ENCODE assay signal across 26 cellular contexts in genomic region chr17:6589266-6589946, GRCh38. TPM values are rescaled to one million over a fixed set of nuclear protein-coding genes. Genes with fewer than 3 reads are reported as not detected.
"Had no signal": no experiment of that assay in that cellular context is flagged by ENCODE, and none has a peak within 500 bp of the region (broad histone marks: within the 10 kb centered on the region; RNA-seq: fewer than 3 reads in every experiment).

No MANE protein-coding gene starts in this region.

- H3K27ac ChIP-seq: breast epithelium, colonic mucosa, epithelial cell of prostate, left lung, lower lobe of right lung, neural progenitor cell, parathyroid adenoma, psoas muscle, suprapubic skin, tibial artery had no signal

- H3K79me2 ChIP-seq: parathyroid adenoma had no signal

- H2AFZ ChIP-seq: neural progenitor cell, parathyroid adenoma had no signal

- FAIRE-seq: endometrium had no signal

- ATAC-seq: activated CD4-positive, alpha-beta T cell treated with anti-CD3 and anti-CD28 coated beads for 36 hours; activated CD8-positive, alpha-beta memory T cell treated with anti-CD3 and anti-CD28 coated beads, Interleukin-2, amount 10 ng/mL, durations not matched to agents 7 days and 5 days; activated CD8-positive, alpha-beta T cell treated with anti-CD3 and anti-CD28 coated beads, Interleukin-2, amount 10 ng/mL, durations not matched to agents 7 days and 5 days; activated naive CD8-positive, alpha-beta T cell treated with anti-CD3 and anti-CD28 coated beads, Interleukin-2, amount 50 U/mL, for 24 hours; left lung; lower lobe of right lung; naive thymus-derived CD8-positive, alpha-beta T cell; psoas muscle had no signal

- H3K4me2 ChIP-seq: neural progenitor cell had no signal

- H3K27me3 ChIP-seq: breast epithelium, colonic mucosa, left lung, neural progenitor cell, suprapubic skin, tibial artery had no signal

- H3K9me3 ChIP-seq: breast epithelium, colonic mucosa, lower lobe of right lung, psoas muscle, suprapubic skin had no signal

- H3K4me1 ChIP-seq: breast epithelium, colonic mucosa, neural progenitor cell, parathyroid adenoma, psoas muscle, suprapubic skin, tibial artery had no signal

- H3K4me3 ChIP-seq: breast epithelium, colonic mucosa, left lung, lower lobe of right lung, neural progenitor cell, psoas muscle, suprapubic skin, tibial artery had no signal

- H3K9ac ChIP-seq: neural progenitor cell, parathyroid adenoma had no signal

- DNase-seq: activated CD4-positive, alpha-beta T cell treated with anti-CD3 and anti-CD28 coated beads for 36 hours; activated CD4-positive, CD25-positive, alpha-beta regulatory T cell; activated CD8-positive, alpha-beta memory T cell treated with anti-CD3 and anti-CD28 coated beads, Interleukin-2, amount 10 ng/mL, durations not matched to agents 7 days and 5 days; activated CD8-positive, alpha-beta T cell treated with anti-CD3 and anti-CD28 coated beads, Interleukin-2, amount 10 ng/mL, durations not matched to agents 7 days and 5 days; activated naive CD8-positive, alpha-beta T cell treated with anti-CD3 and anti-CD28 coated beads, Interleukin-2, amount 50 U/mL, for 24 hours; activated T-cell treated with anti-CD3 and anti-CD28 coated beads, Interleukin-2, amount 50 U/mL, for 48 hours; amygdala; colonic mucosa; effector CD8-positive, alpha-beta T cell; foreskin melanocyte; left lung; lower lobe of right lung; mesenchymal stem cell; naive thymus-derived CD8-positive, alpha-beta T cell; occipital lobe; psoas muscle; stimulated activated CD4-positive, alpha-beta T cell treated with anti-CD3 and anti-CD28 coated beads, Interleukin-15, amount 100 ng/mL, for 24 hours; stimulated activated CD4-positive, alpha-beta T cell treated with anti-CD3 and anti-CD28 coated beads, Interleukin-2, amount 100 ng/mL, for 24 hours; stimulated activated naive CD4-positive, alpha-beta T cell; tibial artery had no signal

RNA-seq across cellular contexts. Expression of gene PITPNM3, which starts 33.1 kb away (rescaled TPM):
- polyA plus RNA-seq: naive thymus-derived CD8-positive, alpha-beta T cell had no signal
